Comparison of ENCODE assay signal across 2 cellular contexts in the genomic region with DNA sequence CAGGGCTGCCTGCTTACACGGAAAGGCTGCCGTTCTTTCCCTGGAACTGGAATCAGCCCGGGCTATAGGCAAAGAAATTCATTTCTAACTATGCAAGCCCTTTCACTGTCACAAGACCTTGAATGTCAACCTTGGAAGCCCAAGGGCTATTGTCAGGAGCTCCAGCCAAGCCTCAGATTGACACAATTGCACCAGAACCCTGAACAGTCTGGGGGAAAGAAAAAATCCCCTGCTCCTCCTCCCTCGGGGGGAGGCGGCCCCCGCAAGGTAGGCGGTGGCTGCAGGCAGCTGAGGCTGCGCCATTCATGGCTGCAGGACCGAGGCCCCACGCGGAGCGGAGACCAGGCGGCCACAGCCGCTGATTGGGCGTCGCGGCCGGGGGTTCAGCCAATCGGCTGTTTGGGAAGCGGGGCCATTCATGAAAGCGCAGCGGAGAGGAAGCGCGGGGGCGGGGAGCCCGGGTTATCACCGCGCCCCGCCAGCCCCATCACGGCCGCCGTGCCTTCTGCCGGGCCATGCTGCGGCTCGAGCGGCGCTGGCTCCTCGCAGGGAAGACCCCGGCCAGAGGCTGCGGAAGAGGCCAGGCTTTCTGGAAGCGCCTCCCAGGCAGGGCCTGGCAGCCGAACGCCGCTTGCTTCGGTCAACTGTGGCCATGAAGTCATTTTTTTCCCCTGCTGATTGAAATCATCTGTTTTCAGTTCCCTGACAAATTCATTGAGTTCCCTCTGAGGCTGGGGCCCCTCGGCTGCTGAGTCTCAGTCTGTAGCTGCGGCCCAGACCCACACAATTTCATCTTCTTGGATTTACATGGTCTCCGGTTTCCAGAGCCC.
TF ChIP-seq lines count a peak whose summit lies in the region.

No MANE protein-coding gene starts in this region.

TF ChIP-seq in GM23338, 12 proteins besides CTCF, POLR2A, EP300 and RAD21:
- TF ChIP-seq JUNB (IDR thresholded peaks at IDR 0.05; ENCODE audit: unreplicated experiment) (no peak), POLR2AphosphoS5 (IDR thresholded peaks at IDR 0.05; ENCODE audit: low read depth) (peak; percentile 58), NANOG (IDR thresholded peaks at IDR 0.05; ENCODE audit: borderline replicate concordance) (no peak)
TF ChIP-seq in GM23338: peak in this region for 1.

TF ChIP-seq in GM12878, 131 proteins besides CTCF, POLR2A, EP300 and RAD21 (continues in another document):
- peak in 1 of 2 experiments; percentile 88; a peak in 2 of 4 replicates for TF ChIP-seq ETV6 (conservative IDR thresholded peaks at IDR 0.05 in 1 of 2, IDR thresholded peaks at IDR 0.05 in 1 of 2; ENCODE audit: borderline replicate concordance in 1 of 2, low read depth in 1 of 2)
- TF ChIP-seq CBFB (IDR thresholded peaks at IDR 0.05; ENCODE audit: low read depth), result no peak; the same call in 1 of the 2 replicates
- peak; percentile 81 for TF ChIP-seq YY1 (IDR thresholded peaks at IDR 0.05; ENCODE audit: low read depth, low read length)
- TF ChIP-seq RBBP5 (conservative IDR thresholded peaks at IDR 0.05), result no peak
- TF ChIP-seq CBX3 (IDR thresholded peaks at IDR 0.05; ENCODE audit: borderline replicate concordance, low read depth), result no peak
- TF ChIP-seq, protein P1, sequence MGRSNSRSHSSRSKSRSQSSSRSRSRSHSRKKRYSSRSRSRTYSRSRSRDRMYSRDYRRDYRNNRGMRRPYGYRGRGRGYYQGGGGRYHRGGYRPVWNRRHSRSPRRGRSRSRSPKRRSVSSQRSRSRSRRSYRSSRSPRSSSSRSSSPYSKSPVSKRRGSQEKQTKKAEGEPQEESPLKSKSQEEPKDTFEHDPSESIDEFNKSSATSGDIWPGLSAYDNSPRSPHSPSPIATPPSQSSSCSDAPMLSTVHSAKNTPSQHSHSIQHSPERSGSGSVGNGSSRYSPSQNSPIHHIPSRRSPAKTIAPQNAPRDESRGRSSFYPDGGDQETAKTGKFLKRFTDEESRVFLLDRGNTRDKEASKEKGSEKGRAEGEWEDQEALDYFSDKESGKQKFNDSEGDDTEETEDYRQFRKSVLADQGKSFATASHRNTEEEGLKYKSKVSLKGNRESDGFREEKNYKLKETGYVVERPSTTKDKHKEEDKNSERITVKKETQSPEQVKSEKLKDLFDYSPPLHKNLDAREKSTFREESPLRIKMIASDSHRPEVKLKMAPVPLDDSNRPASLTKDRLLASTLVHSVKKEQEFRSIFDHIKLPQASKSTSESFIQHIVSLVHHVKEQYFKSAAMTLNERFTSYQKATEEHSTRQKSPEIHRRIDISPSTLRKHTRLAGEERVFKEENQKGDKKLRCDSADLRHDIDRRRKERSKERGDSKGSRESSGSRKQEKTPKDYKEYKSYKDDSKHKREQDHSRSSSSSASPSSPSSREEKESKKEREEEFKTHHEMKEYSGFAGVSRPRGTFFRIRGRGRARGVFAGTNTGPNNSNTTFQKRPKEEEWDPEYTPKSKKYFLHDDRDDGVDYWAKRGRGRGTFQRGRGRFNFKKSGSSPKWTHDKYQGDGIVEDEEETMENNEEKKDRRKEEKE (IDR thresholded peaks at IDR 0.05), result no peak
- TF ChIP-seq ASH2L (IDR thresholded peaks at IDR 0.05; ENCODE audit: borderline replicate concordance, low read depth), result no peak
- no peak for TF ChIP-seq MTA2 (IDR thresholded peaks at IDR 0.05; ENCODE audit: low read depth)
- TF ChIP-seq SUZ12 (IDR thresholded peaks at IDR 0.05; ENCODE audit: unreplicated experiment), result no peak
- TF ChIP-seq NR2C1 (IDR thresholded peaks at IDR 0.05), result no peak
- peak; percentile 40; the same call in 1 of the 2 replicates for TF ChIP-seq CREB1 (IDR thresholded peaks at IDR 0.05; ENCODE audit: low read depth)
- TF ChIP-seq RUNX3 (IDR thresholded peaks at IDR 0.05; ENCODE audit: low read length), result peak; percentile 78
- TF ChIP-seq KAT2A (conservative IDR thresholded peaks at IDR 0.05; ENCODE audit: control insufficient read depth, low read depth, low read length), result no peak
- TF ChIP-seq JUNB (IDR thresholded peaks at IDR 0.05), result peak; percentile 90
- TF ChIP-seq, protein P2, sequence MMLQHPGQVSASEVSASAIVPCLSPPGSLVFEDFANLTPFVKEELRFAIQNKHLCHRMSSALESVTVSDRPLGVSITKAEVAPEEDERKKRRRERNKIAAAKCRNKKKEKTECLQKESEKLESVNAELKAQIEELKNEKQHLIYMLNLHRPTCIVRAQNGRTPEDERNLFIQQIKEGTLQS (IDR thresholded peaks at IDR 0.05; ENCODE audit: borderline replicate concordance, extremely low read depth, low read depth, low read length), result no peak
- TF ChIP-seq, protein P3, sequence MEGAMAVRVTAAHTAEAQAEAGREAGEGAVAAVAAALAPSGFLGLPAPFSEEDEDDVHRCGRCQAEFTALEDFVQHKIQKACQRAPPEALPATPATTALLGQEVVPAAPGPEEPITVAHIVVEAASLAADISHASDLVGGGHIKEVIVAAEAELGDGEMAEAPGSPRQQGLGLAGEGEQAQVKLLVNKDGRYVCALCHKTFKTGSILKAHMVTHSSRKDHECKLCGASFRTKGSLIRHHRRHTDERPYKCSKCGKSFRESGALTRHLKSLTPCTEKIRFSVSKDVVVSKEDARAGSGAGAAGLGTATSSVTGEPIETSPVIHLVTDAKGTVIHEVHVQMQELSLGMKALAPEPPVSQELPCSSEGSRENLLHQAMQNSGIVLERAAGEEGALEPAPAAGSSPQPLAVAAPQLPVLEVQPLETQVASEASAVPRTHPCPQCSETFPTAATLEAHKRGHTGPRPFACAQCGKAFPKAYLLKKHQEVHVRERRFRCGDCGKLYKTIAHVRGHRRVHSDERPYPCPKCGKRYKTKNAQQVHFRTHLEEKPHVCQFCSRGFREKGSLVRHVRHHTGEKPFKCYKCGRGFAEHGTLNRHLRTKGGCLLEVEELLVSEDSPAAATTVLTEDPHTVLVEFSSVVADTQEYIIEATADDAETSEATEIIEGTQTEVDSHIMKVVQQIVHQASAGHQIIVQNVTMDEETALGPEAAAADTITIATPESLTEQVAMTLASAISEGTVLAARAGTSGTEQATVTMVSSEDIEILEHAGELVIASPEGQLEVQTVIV (IDR thresholded peaks at IDR 0.05; ENCODE audit: borderline replicate concordance, partially characterized antibody), result no peak
- TF ChIP-seq, protein P4, sequence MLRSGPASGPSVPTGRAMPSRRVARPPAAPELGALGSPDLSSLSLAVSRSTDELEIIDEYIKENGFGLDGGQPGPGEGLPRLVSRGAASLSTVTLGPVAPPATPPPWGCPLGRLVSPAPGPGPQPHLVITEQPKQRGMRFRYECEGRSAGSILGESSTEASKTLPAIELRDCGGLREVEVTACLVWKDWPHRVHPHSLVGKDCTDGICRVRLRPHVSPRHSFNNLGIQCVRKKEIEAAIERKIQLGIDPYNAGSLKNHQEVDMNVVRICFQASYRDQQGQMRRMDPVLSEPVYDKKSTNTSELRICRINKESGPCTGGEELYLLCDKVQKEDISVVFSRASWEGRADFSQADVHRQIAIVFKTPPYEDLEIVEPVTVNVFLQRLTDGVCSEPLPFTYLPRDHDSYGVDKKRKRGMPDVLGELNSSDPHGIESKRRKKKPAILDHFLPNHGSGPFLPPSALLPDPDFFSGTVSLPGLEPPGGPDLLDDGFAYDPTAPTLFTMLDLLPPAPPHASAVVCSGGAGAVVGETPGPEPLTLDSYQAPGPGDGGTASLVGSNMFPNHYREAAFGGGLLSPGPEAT (IDR thresholded peaks at IDR 0.05; ENCODE audit: low read depth), result peak; percentile 34; the same call in 1 of the 2 replicates
- no peak for TF ChIP-seq FOXK2 (IDR thresholded peaks at IDR 0.05)
- TF ChIP-seq TAF1 (IDR thresholded peaks at IDR 0.05; ENCODE audit: borderline replicate concordance, low read depth, low read length), result no peak
- TF ChIP-seq, protein P5, sequence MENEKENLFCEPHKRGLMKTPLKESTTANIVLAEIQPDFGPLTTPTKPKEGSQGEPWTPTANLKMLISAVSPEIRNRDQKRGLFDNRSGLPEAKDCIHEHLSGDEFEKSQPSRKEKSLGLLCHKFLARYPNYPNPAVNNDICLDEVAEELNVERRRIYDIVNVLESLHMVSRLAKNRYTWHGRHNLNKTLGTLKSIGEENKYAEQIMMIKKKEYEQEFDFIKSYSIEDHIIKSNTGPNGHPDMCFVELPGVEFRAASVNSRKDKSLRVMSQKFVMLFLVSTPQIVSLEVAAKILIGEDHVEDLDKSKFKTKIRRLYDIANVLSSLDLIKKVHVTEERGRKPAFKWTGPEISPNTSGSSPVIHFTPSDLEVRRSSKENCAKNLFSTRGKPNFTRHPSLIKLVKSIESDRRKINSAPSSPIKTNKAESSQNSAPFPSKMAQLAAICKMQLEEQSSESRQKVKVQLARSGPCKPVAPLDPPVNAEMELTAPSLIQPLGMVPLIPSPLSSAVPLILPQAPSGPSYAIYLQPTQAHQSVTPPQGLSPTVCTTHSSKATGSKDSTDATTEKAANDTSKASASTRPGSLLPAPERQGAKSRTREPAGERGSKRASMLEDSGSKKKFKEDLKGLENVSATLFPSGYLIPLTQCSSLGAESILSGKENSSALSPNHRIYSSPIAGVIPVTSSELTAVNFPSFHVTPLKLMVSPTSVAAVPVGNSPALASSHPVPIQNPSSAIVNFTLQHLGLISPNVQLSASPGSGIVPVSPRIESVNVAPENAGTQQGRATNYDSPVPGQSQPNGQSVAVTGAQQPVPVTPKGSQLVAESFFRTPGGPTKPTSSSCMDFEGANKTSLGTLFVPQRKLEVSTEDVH (IDR thresholded peaks at IDR 0.05; ENCODE audit: low read depth, partially characterized antibody), result no peak
- peak; percentile 44 to 59; a peak in 3 of 4 replicates for TF ChIP-seq IKZF2 (IDR thresholded peaks at IDR 0.05)
- TF ChIP-seq GATAD2B (conservative IDR thresholded peaks at IDR 0.05; ENCODE audit: low read depth), result peak; percentile 69
- TF ChIP-seq CHD2 (IDR thresholded peaks at IDR 0.05; ENCODE audit: borderline replicate concordance, low read depth, low read length), result no peak; the same call in 1 of the 2 replicates
- TF ChIP-seq ZZZ3 (IDR thresholded peaks at IDR 0.05; ENCODE audit: control insufficient read depth, insufficient read length, low read depth), result no peak
- no peak for TF ChIP-seq PAX8 (IDR thresholded peaks at IDR 0.05)
- TF ChIP-seq KLF5 (IDR thresholded peaks at IDR 0.05; ENCODE audit: partially characterized antibody), result no peak
- no peak for TF ChIP-seq MYC (IDR thresholded peaks at IDR 0.05; ENCODE audit: insufficient read depth, insufficient read length, insufficient replicate concordance, low read length, severe bottlenecking)
- TF ChIP-seq LARP7 (IDR thresholded peaks at IDR 0.05), result peak; percentile 51; the same call in 1 of the 2 replicates
- no peak for TF ChIP-seq ZNF274 (IDR thresholded peaks at IDR 0.05; ENCODE audit: insufficient read depth, insufficient read length)
- no peak for TF ChIP-seq ZBED1 (IDR thresholded peaks at IDR 0.05; ENCODE audit: borderline replicate concordance)
- TF ChIP-seq EGR1 (IDR thresholded peaks at IDR 0.05; ENCODE audit: borderline replicate concordance in 1 of 2, low read depth in 2 of 2, low read length in 2 of 2), result peak in 1 of 2 experiments; percentile 84; a peak in 2 of 3 replicates
- no peak for TF ChIP-seq SMAD1 (IDR thresholded peaks at IDR 0.05; ENCODE audit: low read depth, partially characterized antibody)
- no peak for TF ChIP-seq NR2C2 (IDR thresholded peaks at IDR 0.05; ENCODE audit: borderline replicate concordance, control insufficient read depth, insufficient read length, low read depth)
- TF ChIP-seq, protein P6, sequence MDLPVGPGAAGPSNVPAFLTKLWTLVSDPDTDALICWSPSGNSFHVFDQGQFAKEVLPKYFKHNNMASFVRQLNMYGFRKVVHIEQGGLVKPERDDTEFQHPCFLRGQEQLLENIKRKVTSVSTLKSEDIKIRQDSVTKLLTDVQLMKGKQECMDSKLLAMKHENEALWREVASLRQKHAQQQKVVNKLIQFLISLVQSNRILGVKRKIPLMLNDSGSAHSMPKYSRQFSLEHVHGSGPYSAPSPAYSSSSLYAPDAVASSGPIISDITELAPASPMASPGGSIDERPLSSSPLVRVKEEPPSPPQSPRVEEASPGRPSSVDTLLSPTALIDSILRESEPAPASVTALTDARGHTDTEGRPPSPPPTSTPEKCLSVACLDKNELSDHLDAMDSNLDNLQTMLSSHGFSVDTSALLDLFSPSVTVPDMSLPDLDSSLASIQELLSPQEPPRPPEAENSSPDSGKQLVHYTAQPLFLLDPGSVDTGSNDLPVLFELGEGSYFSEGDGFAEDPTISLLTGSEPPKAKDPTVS (IDR thresholded peaks at IDR 0.05; ENCODE audit: low read depth, low read length), result no peak
- no peak for TF ChIP-seq SMAD5 (IDR thresholded peaks at IDR 0.05; ENCODE audit: low read depth)
- TF ChIP-seq ZNF24 (IDR thresholded peaks at IDR 0.05), result no peak
- TF ChIP-seq NFXL1 (IDR thresholded peaks at IDR 0.05; ENCODE audit: borderline replicate concordance), result no peak
- TF ChIP-seq, protein P7, sequence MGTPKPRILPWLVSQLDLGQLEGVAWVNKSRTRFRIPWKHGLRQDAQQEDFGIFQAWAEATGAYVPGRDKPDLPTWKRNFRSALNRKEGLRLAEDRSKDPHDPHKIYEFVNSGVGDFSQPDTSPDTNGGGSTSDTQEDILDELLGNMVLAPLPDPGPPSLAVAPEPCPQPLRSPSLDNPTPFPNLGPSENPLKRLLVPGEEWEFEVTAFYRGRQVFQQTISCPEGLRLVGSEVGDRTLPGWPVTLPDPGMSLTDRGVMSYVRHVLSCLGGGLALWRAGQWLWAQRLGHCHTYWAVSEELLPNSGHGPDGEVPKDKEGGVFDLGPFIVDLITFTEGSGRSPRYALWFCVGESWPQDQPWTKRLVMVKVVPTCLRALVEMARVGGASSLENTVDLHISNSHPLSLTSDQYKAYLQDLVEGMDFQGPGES (IDR thresholded peaks at IDR 0.05), result no peak; the same call in 1 of the 2 replicates
- no peak for TF ChIP-seq RAD51 (IDR thresholded peaks at IDR 0.05)
- TF ChIP-seq ZNF384 (IDR thresholded peaks at IDR 0.05; ENCODE audit: borderline replicate concordance, low read depth, low read length), result no peak
- TF ChIP-seq, protein P8, sequence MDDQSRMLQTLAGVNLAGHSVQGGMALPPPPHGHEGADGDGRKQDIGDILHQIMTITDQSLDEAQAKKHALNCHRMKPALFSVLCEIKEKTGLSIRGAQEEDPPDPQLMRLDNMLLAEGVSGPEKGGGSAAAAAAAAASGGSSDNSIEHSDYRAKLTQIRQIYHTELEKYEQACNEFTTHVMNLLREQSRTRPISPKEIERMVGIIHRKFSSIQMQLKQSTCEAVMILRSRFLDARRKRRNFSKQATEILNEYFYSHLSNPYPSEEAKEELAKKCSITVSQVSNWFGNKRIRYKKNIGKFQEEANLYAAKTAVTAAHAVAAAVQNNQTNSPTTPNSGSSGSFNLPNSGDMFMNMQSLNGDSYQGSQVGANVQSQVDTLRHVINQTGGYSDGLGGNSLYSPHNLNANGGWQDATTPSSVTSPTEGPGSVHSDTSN (IDR thresholded peaks at IDR 0.05; ENCODE audit: insufficient replicate concordance, low read depth, low read length), result no peak
- TF ChIP-seq RELA (IDR thresholded peaks at IDR 0.05; ENCODE audit: borderline replicate concordance, partially characterized antibody), result no peak
- TF ChIP-seq IRF4 (IDR thresholded peaks at IDR 0.05; ENCODE audit: low read depth, low read length), result peak; percentile 78; the same call in 1 of the 2 replicates
- TF ChIP-seq ZNF217 (IDR thresholded peaks at IDR 0.05), result no peak
- no peak for TF ChIP-seq SRF (IDR thresholded peaks at IDR 0.05; ENCODE audit: low read depth in 2 of 2, low read length in 2 of 2)
- no peak for TF ChIP-seq POU2F2 (IDR thresholded peaks at IDR 0.05; ENCODE audit: borderline replicate concordance, low read depth, low read length)
